Comparison of ENCODE assay signal across 14 cellular contexts in genomic region chr19:6891761-6892385, GRCh38. TPM values are rescaled to one million over a fixed set of nuclear protein-coding genes. Genes with fewer than 3 reads are reported as not detected.
A peak's percentile ranks its signal among the peaks of the same experiment; 100 is the strongest.
DNase-seq lines count a peak whose midpoint lies in the region; ATAC-seq and TF ChIP-seq lines count a peak whose summit lies in the region.
"Had no signal": no experiment of that assay in that cellular context is flagged by ENCODE, and none has a peak within 500 bp of the region (broad histone marks: within the 10 kb centered on the region; RNA-seq: fewer than 3 reads in every experiment).

No MANE protein-coding gene starts in this region.

- no peaks in the 10 kb centered on the region for H4K20me1 ChIP-seq in BLaER1 treated with 17β-estradiol and CSF1 and Interleukin-3, amounts not matched to agents 10 nM and 100 nM

- H3K4me2 ChIP-seq in BLaER1 treated with 17β-estradiol and CSF1 and Interleukin-3, amounts not matched to agents 10 nM and 100 nM: peak overlapping the region in 7 of 11 experiments; percentile 2 to 69 (median 41); a peak in 11 of 22 replicates

- no peaks in the 10 kb centered on the region for H3K27me3 ChIP-seq in BLaER1 treated with 17β-estradiol and CSF1 and Interleukin-3, amounts not matched to agents 10 nM and 100 nM
- H3K27me3 ChIP-seq in H7 (ENCODE audit: control insufficient read depth, insufficient read depth, low read length): no peaks in the 10 kb centered on the region
- H3K27me3 ChIP-seq: foreskin keratinocyte had no signal

- peak overlapping the region; percentile 89 for H3K27ac Mint-ChIP-seq in T-helper 1 cell treated with Interleukin-12 subunit alpha and Interleukin-12 subunit beta and Interleukin-4 antibody, amounts not matched to agents 30 μg/mL and 1 μg/mL, for 36 hours

- peaks cover 59% of the 10 kb centered on the region for H3K9me3 Mint-ChIP-seq in T-helper 1 cell treated with Interleukin-12 subunit alpha and Interleukin-12 subunit beta and Interleukin-4 antibody, amounts not matched to agents 30 μg/mL and 1 μg/mL, for 36 hours

- DNase-seq in GM20000 (ENCODE audit: low spot score) (peak; percentile 32), germinal center (ENCODE audit: low spot score) (peak; percentile 21), nucleus accumbens (lab: John Stamatoyannopoulos, UW) (no peak), H7 (no peak), LoVo (ENCODE audit: low spot score) (no peak)
- DNase-seq: activated effector memory CD4-positive, alpha-beta T cell treated with anti-CD3 and anti-CD28 coated beads, Interleukin-2, amount 50 U/mL, for 16 hours; C1 segment of cervical spinal cord; foreskin keratinocyte; NCI-H146; T-helper 9 cell had no signal

- peak overlapping the region; percentile 59 for H3K4me3 Mint-ChIP-seq in T-helper 1 cell treated with Interleukin-12 subunit alpha and Interleukin-12 subunit beta and Interleukin-4 antibody, amounts not matched to agents 30 μg/mL and 1 μg/mL, for 36 hours

- H3K36me3 ChIP-seq in BLaER1 treated with 17β-estradiol and CSF1 and Interleukin-3, amounts not matched to agents 10 nM and 100 nM: peaks cover 0 to 54% (median 0%) of the 10 kb centered on the region in 11 experiments; a peak in 5 of 22 replicates
- no peaks in the 10 kb centered on the region for H3K36me3 ChIP-seq in H7 (replicated peaks; ENCODE audit: control insufficient read depth, insufficient read depth, low read length)

- peaks cover 43% of the 10 kb centered on the region for H3K36me3 Mint-ChIP-seq in T-helper 1 cell treated with Interleukin-12 subunit alpha and Interleukin-12 subunit beta and Interleukin-4 antibody, amounts not matched to agents 30 μg/mL and 1 μg/mL, for 36 hours (ENCODE audit: low read depth)

- TF ChIP-seq CTCF in GM20000 (IDR thresholded peaks at IDR 0.05; ENCODE audit: extremely low read depth, missing control alignments): no peak

- peaks cover 33 to 62% (median 44%) of the 10 kb centered on the region in 11 experiments for H3K9me3 ChIP-seq in BLaER1 treated with 17β-estradiol and CSF1 and Interleukin-3, amounts not matched to agents 10 nM and 100 nM (replicated peaks in 1 of 11)

- H3K27ac ChIP-seq in BLaER1 treated with 17β-estradiol and CSF1 and Interleukin-3, amounts not matched to agents 10 nM and 100 nM: peak overlapping the region in 8 of 11 experiments; percentile 19 to 62 (median 45); a peak in 14 of 22 replicates
- H3K27ac ChIP-seq: foreskin keratinocyte, parathyroid adenoma had no signal

- H3K4me1 Mint-ChIP-seq in T-helper 1 cell treated with Interleukin-12 subunit alpha and Interleukin-12 subunit beta and Interleukin-4 antibody, amounts not matched to agents 30 μg/mL and 1 μg/mL, for 36 hours (ENCODE audit: low read depth): peaks cover 54% of the 10 kb centered on the region

- no peak for ATAC-seq in GM18517 (IDR thresholded peaks at IDR 0.05; ENCODE audit: unreplicated experiment)
- ATAC-seq: foreskin keratinocyte had no signal

- H3K4me1 ChIP-seq in BLaER1 treated with 17β-estradiol and CSF1 and Interleukin-3, amounts not matched to agents 10 nM and 100 nM: peaks cover 0 to 60% (median 15%) of the 10 kb centered on the region in 10 experiments; a peak in 14 of 20 replicates
- H3K4me1 ChIP-seq: foreskin keratinocyte, parathyroid adenoma had no signal

- H3K9ac ChIP-seq in BLaER1 treated with 17β-estradiol and CSF1 and Interleukin-3, amounts not matched to agents 10 nM and 100 nM: no peak overlapping the region
- H3K9ac ChIP-seq: parathyroid adenoma had no signal

- no peaks in the 10 kb centered on the region for H3K27me3 Mint-ChIP-seq in T-helper 1 cell treated with Interleukin-12 subunit alpha and Interleukin-12 subunit beta and Interleukin-4 antibody, amounts not matched to agents 30 μg/mL and 1 μg/mL, for 36 hours (ENCODE audit: low read depth)

- H3K4me3 ChIP-seq in BLaER1 treated with 17β-estradiol and CSF1 and Interleukin-3, amounts not matched to agents 10 nM and 100 nM: no peak overlapping the region
- no peak overlapping the region for H3K4me3 ChIP-seq in H7 (ENCODE audit: insufficient read depth, low read depth, low read length)

RNA-seq across cellular contexts. Expression of gene ADGRE1, which starts 4.5 kb away (rescaled TPM):
- total RNA-seq in H7 (2014; rRNA removed; shearing (Covaris generic)): not detected in 2 replicates
- total RNA-seq: foreskin keratinocyte had no signal

Comparison
In these comparisons a context has a peak if more than half of its experiments do, and no peak if none do; other contexts are left out.
1. DNase-seq: peak in GM20000 (single experiment) and germinal center (single experiment); none in nucleus accumbens (0 of 56), H7 (single experiment) and LoVo (single experiment).